ENCODE assay signal across 13 cellular contexts in the genomic region with DNA sequence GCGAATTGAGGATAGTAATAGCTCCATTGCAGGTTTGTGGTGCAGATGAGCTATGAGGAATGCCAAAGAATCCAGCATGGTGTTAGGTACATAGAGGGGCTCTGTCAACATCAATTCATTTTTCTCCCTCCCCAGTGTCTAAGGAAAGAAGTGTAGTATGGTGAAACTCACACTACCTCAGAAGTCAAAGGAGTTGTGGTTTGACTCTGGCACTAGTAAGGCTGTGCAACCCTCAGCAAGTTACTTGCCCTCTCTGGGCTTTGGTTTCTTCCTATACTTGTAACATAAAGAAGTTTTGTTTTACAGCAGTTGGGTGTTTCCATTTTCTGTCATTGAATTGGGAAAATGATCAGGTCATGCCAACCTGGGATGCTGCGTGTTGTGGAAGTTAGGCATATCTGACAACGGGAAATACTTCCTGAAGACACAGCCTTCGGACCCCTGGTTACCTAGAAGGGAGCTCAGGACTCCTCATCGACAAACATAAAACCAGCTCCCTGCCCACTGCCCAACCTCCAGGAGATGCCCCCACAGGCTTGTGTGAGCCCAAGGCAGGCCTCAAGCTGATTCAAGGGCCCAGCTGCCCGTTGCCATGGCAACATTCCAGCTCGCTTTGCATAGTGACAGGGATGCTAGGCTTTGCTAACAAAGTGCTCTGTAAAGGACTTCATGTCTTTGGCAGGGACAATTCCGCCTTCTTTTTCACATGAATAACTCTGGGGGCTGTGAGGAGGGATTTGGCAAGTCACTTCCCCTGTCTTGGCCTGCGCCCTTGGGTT.
A peak's percentile ranks its signal among the peaks of the same experiment; 100 is the strongest.
DNase-seq lines count a peak whose midpoint lies in the region; ATAC-seq and TF ChIP-seq lines count a peak whose summit lies in the region.
"Had no signal": no experiment of that assay in that cellular context is flagged by ENCODE, and none has a peak within 500 bp of the region (broad histone marks: within the 10 kb centered on the region; RNA-seq: fewer than 3 reads in every experiment).

No MANE protein-coding gene starts in this region.

- no peak for TF ChIP-seq CTCF in tibial artery (IDR thresholded peaks at IDR 0.05)

- H3K9me3 ChIP-seq in SJCRH30 (replicated peaks) (no peaks in the 10 kb centered on the region), tibial artery (no peaks in the 10 kb centered on the region)
- H3K9me3 ChIP-seq: breast epithelium, gastrocnemius medialis had no signal

- H3K36me3 Mint-ChIP-seq in activated T-cell treated with anti-CD3 and anti-CD28 coated beads, Interleukin-2, amount 50 U/mL, for 4 hours (ENCODE audit: insufficient read depth) = no peaks in the 10 kb centered on the region

- no peak for ATAC-seq in Right ventricle myocardium inferior
- no peak for ATAC-seq in activated T-cell treated with anti-CD3 and anti-CD28 coated beads, Interleukin-2, amount 50 U/mL, for 4 hours
- ATAC-seq: activated T-cell treated with anti-CD3 and anti-CD28 coated beads, Interleukin-2, amount 50 U/mL, for 72 hours; gastrocnemius medialis had no signal

- H3K9me3 Mint-ChIP-seq in activated T-cell treated with anti-CD3 and anti-CD28 coated beads, Interleukin-2, amount 50 U/mL, for 4 hours = no peaks in the 10 kb centered on the region
- H3K9me3 Mint-ChIP-seq: activated T-cell treated with anti-CD3 and anti-CD28 coated beads, Interleukin-2, amount 50 U/mL, for 72 hours had no signal

- H3K4me1 ChIP-seq in SJCRH30 = no peaks in the 10 kb centered on the region
- peaks cover 0 to 30% (median 6%) of the 10 kb centered on the region in 4 donors for H3K4me1 ChIP-seq in tibial artery
- H3K4me1 ChIP-seq: breast epithelium, gastrocnemius medialis had no signal

- peaks cover 10% of the 10 kb centered on the region for H3K4me1 Mint-ChIP-seq in activated T-cell treated with anti-CD3 and anti-CD28 coated beads, Interleukin-2, amount 50 U/mL, for 4 hours (ENCODE audit: low read depth)
- H3K4me1 Mint-ChIP-seq: B cell had no signal

- no peak overlapping the region for H3K4me3 Mint-ChIP-seq in activated T-cell treated with anti-CD3 and anti-CD28 coated beads, Interleukin-2, amount 50 U/mL, for 4 hours
- H3K4me3 Mint-ChIP-seq: activated T-cell treated with anti-CD3 and anti-CD28 coated beads, Interleukin-2, amount 50 U/mL, for 72 hours; B cell had no signal

- peak; percentile 14 for DNase-seq in cardiac septum (ENCODE audit: low spot score)
- no peak for DNase-seq in Right ventricle myocardium inferior (ENCODE audit: missing footprints)
- DNase-seq in SJCRH30 = peak; percentile 53 to 75
- DNase-seq in hippocampal formation (lab: John Stamatoyannopoulos, UW) = peak; percentile 18 to 41
- peak; percentile 42 to 77 for DNase-seq in tibial artery
- no peak for DNase-seq in activated T-cell treated with anti-CD3 and anti-CD28 coated beads, Interleukin-2, amount 50 U/mL, for 4 hours
- DNase-seq in HuH-7.5 (ENCODE audit: low spot score) = no peak
- no peak for DNase-seq in HuH-7 (ENCODE audit: low spot score)
- DNase-seq: activated T-cell treated with anti-CD3 and anti-CD28 coated beads, Interleukin-2, amount 50 U/mL, for 72 hours; gastrocnemius medialis had no signal

- no peak overlapping the region for H3K4me3 ChIP-seq in SJCRH30
- H3K4me3 ChIP-seq in tibial artery = no peak overlapping the region
- H3K4me3 ChIP-seq: breast epithelium, gastrocnemius medialis had no signal

- intact Hi-C loops in cardiac septum (cut with DNase I) (no loop called here), Right ventricle myocardium inferior (cut with DNase I) (no loop called here), tibial artery (cut with DNase I; ENCODE audit: low total_unique reads) (no loop called here)

- H3K36me3 ChIP-seq in SJCRH30 (no peaks in the 10 kb centered on the region), tibial artery (no peaks in the 10 kb centered on the region)
- H3K36me3 ChIP-seq: breast epithelium, gastrocnemius medialis had no signal

- H3K27me3 Mint-ChIP-seq in activated T-cell treated with anti-CD3 and anti-CD28 coated beads, Interleukin-2, amount 50 U/mL, for 4 hours (ENCODE audit: low read depth) = peaks cover 5% of the 10 kb centered on the region

- H3K27ac ChIP-seq in SJCRH30 (no peak overlapping the region), tibial artery (peak overlapping the region; percentile 32 to 58)
- H3K27ac ChIP-seq: breast epithelium, gastrocnemius medialis, VCaP had no signal

- H3K27me3 ChIP-seq in SJCRH30 = no peaks in the 10 kb centered on the region
- H3K27me3 ChIP-seq in tibial artery = no peaks in the 10 kb centered on the region
- H3K27me3 ChIP-seq: gastrocnemius medialis had no signal

Comparison
In these comparisons a context has a peak if more than half of its experiments do, and no peak if none do; other contexts are left out.
1. DNase-seq: peak in cardiac septum (single experiment), SJCRH30 (2 of 2), hippocampal formation (2 of 2) and tibial artery (2 of 2); none in Right ventricle myocardium inferior (single experiment), activated T-cell treated with anti-CD3 and anti-CD28 coated beads, Interleukin-2, amount 50 U/mL, for 4 hours (single experiment), HuH-7.5 (single experiment) and HuH-7 (single experiment).